12 cellular contexts compared by ENCODE assay signal in the genomic region with DNA sequence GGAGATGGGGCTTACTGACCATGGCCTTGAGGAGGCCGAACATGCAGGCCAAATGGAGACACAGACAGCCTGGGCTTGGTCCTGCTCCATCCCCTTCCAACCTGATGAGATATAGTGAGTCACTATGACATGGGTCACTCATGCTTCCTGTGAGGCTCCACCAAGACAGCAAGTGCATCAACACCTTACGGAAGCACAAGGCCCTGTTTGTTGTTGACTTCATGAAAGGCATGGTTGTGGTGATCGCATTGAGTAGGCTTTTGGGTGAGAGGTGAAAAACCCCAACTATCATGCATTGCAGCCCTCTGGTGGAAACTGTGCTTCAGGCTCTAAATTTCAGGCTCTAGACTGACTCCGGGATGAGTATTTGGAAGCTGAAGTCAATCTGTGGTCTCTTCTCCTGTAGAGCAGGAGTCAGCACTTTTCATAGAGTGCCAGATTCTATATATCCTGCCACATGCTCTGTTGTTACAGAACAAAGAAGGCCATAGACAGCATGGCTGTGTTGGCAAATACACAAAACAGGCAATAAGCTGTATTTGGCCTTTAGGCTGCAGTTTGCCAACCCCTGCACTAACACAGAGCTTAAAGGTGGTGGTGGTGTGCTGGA. TPM values are rescaled to one million over a fixed set of nuclear protein-coding genes. Genes with fewer than 3 reads are reported as not detected.
DNase-seq lines count a peak whose midpoint lies in the region; ATAC-seq and TF ChIP-seq lines count a peak whose summit lies in the region.
"Had no signal": no experiment of that assay in that cellular context is flagged by ENCODE, and none has a peak within 500 bp of the region (broad histone marks: within the 10 kb centered on the region; RNA-seq: fewer than 3 reads in every experiment).

No MANE protein-coding gene starts in this region.

- H2AFZ ChIP-seq in MM.1S (ENCODE audit: low read length) = no peak overlapping the region

- no peak for ATAC-seq in Right ventricle myocardium inferior
- ATAC-seq: Panc1 had no signal

- no peaks in the 10 kb centered on the region for H3F3A ChIP-seq in MM.1S (ENCODE audit: insufficient read depth, low read length)

- peak overlapping the region; percentile 56 to 98 (median 95) for H3K27ac Mint-ChIP-seq in CD8-positive, alpha-beta memory T cell

- no peaks in the 10 kb centered on the region for H3K36me3 ChIP-seq in CD8-positive, alpha-beta memory T cell (ENCODE audit: insufficient read depth, low read length)
- no peaks in the 10 kb centered on the region for H3K36me3 ChIP-seq in MM.1S (replicated peaks; ENCODE audit: insufficient read depth, low read length)

- no peaks in the 10 kb centered on the region for H3K36me3 Mint-ChIP-seq in CD8-positive, alpha-beta memory T cell

- no peaks in the 10 kb centered on the region for H3K9me2 ChIP-seq in MM.1S (replicated peaks; ENCODE audit: insufficient read depth, low read length)

- H3K27ac ChIP-seq in CD8-positive, alpha-beta memory T cell (ENCODE audit: low read depth, low read length) = no peak overlapping the region
- H3K27ac ChIP-seq in RWPE1 = no peak overlapping the region
- no peak overlapping the region for H3K27ac ChIP-seq in MM.1S (ENCODE audit: low read length)

- peaks cover 7% of the 10 kb centered on the region for H3K4me1 ChIP-seq in CD8-positive, alpha-beta memory T cell (ENCODE audit: insufficient read depth, low read length)
- no peaks in the 10 kb centered on the region for H3K4me1 ChIP-seq in MM.1S (ENCODE audit: low read length)

- POLR2A ChIA-PET in CD8-positive, alpha-beta memory T cell (lab: Charles Lee) = no interaction called here
- POLR2A ChIA-PET in RWPE1 (lab: Yijun Ruan, JAX; ENCODE audit: low non-redundant PET) = no interaction called here

- intact Hi-C loops in Right ventricle myocardium inferior (cut with DNase I) = no loop called here

- peaks cover 2 to 8% of the 10 kb centered on the region in 2 donors for H3K27me3 Mint-ChIP-seq in CD8-positive, alpha-beta memory T cell

- TF ChIP-seq CTCF in RWPE1 (conservative IDR thresholded peaks at IDR 0.05; ENCODE audit: low read depth) (no peak), epithelial cell of esophagus (IDR thresholded peaks at IDR 0.05; ENCODE audit: insufficient read depth, low read depth, low read length, missing control alignments) (no peak), MM.1S (IDR thresholded peaks at IDR 0.05; ENCODE audit: low read length) (no peak)

- peak overlapping the region in 2 of 7 donors; percentile 28 to 33 for H3K4me3 Mint-ChIP-seq in CD8-positive, alpha-beta memory T cell

- CTCF ChIA-PET in CD8-positive, alpha-beta memory T cell (lab: Charles Lee) = interaction anchor here (1.5 to 2.0 kb wide), 2 partner anchors 36 to 172 kb away, joined by 3 to 5 read pairs; no protein-coding TSS in a partner anchor
- CTCF ChIA-PET in RWPE1 (lab: Yijun Ruan, JAX) = no interaction called here

- DNase-seq in A172 (ENCODE audit: low spot score) = peak; percentile 73
- peak in 3 of 5 donors; percentile 19 to 75 (median 63) for DNase-seq in CD8-positive, alpha-beta memory T cell
- peak; percentile 51 for DNase-seq in RWPE1 (ENCODE audit: low spot score)
- DNase-seq in epithelial cell of esophagus (ENCODE audit: low read depth) = peak; percentile 86
- DNase-seq in effector CD4-positive, alpha-beta T cell = no peak
- DNase-seq in MM.1S = no peak
- DNase-seq in Right ventricle myocardium inferior (ENCODE audit: missing footprints) = no peak
- DNase-seq: islet precursor cell, NCI-H345, substantia nigra had no signal

- peaks cover 0 to 2% (median 0%) of the 10 kb centered on the region in 5 donors for H3K9me3 Mint-ChIP-seq in CD8-positive, alpha-beta memory T cell

- H4K20me1 ChIP-seq in MM.1S (ENCODE audit: insufficient read depth, low read length) = no peaks in the 10 kb centered on the region

- no peaks in the 10 kb centered on the region for H3K79me2 ChIP-seq in MM.1S (ENCODE audit: low read length)

- H3K4me1 Mint-ChIP-seq in CD8-positive, alpha-beta memory T cell = peaks cover 22 to 49% (median 24%) of the 10 kb centered on the region in 3 donors

- H3K4me2 ChIP-seq in MM.1S (ENCODE audit: low read depth, low read length) = no peak overlapping the region

- no peaks in the 10 kb centered on the region for H3K27me3 ChIP-seq in CD8-positive, alpha-beta memory T cell (ENCODE audit: insufficient read depth, low read length, poor library complexity, severe bottlenecking)
- H3K27me3 ChIP-seq in MM.1S (replicated peaks; ENCODE audit: insufficient read depth, low read length) = no peaks in the 10 kb centered on the region

- H3K9me3 ChIP-seq in CD8-positive, alpha-beta memory T cell (ENCODE audit: low read length) = no peaks in the 10 kb centered on the region
- no peaks in the 10 kb centered on the region for H3K9me3 ChIP-seq in MM.1S (replicated peaks; ENCODE audit: insufficient read depth, low read length)

- no peak overlapping the region for H3K9ac ChIP-seq in MM.1S (ENCODE audit: low read length)

- H3K4me3 ChIP-seq in CD8-positive, alpha-beta memory T cell (ENCODE audit: low read length) = no peak overlapping the region
- H3K4me3 ChIP-seq in epithelial cell of esophagus (ENCODE audit: low read length) (no peak overlapping the region), MM.1S (ENCODE audit: low read length) (no peak overlapping the region)

RNA-seq across cellular contexts. Expression of gene IL37, which starts 10.1 kb away (rescaled TPM):
- total RNA-seq in A172 (2014; rRNA removed; shearing (Covaris generic)) = not detected in 2 replicates
- not detected for total RNA-seq in CD8-positive, alpha-beta memory T cell
- polyA plus RNA-seq in CD8-positive, alpha-beta memory T cell = not detected
- not detected for total RNA-seq in Right ventricle myocardium inferior
- total RNA-seq: fibroblast of villous mesenchyme had no signal

RNA-seq across cellular contexts. Expression of gene IL36G, which starts 56.8 kb away (rescaled TPM):
- total RNA-seq in A172 (2014; rRNA removed; shearing (Covaris generic)) = not detected in 2 replicates
- not detected for total RNA-seq in CD8-positive, alpha-beta memory T cell
- polyA plus RNA-seq in CD8-positive, alpha-beta memory T cell = not detected
- total RNA-seq in Right ventricle myocardium inferior = not detected
- total RNA-seq: fibroblast of villous mesenchyme had no signal

Comparison
In these comparisons a context has a peak if more than half of its experiments do, and no peak if none do; other contexts are left out.
1. DNase-seq: peak in A172 (single experiment), CD8-positive, alpha-beta memory T cell (3 of 5), RWPE1 (single experiment) and epithelial cell of esophagus (single experiment); none in effector CD4-positive, alpha-beta T cell (single experiment), MM.1S (single experiment) and Right ventricle myocardium inferior (single experiment).